In the genomic region with DNA sequence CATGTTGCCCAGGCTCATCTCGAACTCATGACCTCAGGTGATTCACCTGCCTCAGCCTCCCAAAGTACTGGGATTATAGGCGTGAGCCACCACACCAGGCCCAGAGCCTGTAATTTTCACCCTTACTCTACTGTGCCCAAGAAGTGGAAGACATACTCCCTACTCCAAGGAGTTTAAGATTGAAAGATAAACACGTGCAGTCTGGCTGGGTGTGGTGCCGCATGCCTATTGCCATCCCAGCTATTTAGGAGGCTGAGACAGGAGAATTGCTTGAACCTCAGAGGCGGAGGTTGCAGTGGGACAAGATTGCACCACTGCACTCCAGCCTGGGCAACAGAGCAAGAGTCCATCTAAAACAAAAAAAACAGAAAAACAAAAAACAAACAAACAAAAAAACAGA, we compare ENCODE assay signal across 1 cellular context.
TF ChIP-seq lines count a peak whose summit lies in the region.

No MANE protein-coding gene starts in this region.

TF ChIP-seq in A549, 52 proteins besides CTCF, POLR2A, EP300 and RAD21:
- TF ChIP-seq BHLHE40 (IDR thresholded peaks at IDR 0.05; ENCODE audit: low read depth, low read length) (no peak), RCOR1 (IDR thresholded peaks at IDR 0.05; ENCODE audit: low read depth, low read length) (no peak), FOXS1 (CRISPR knock-in tag; IDR thresholded peaks at IDR 0.05) (no peak), MAZ (IDR thresholded peaks at IDR 0.05; ENCODE audit: borderline replicate concordance, low read depth, low read length) (no peak), TFCP2L1 (CRISPR knock-in tag; IDR thresholded peaks at IDR 0.05) (no peak), KDM1A (IDR thresholded peaks at IDR 0.05; ENCODE audit: low read depth) (no peak), SREBF2 (IDR thresholded peaks at IDR 0.05) (no peak), HEYL (CRISPR knock-in tag; IDR thresholded peaks at IDR 0.05) (no peak), RFX5 (IDR thresholded peaks at IDR 0.05) (no peak), KDM5A (IDR thresholded peaks at IDR 0.05) (no peak), CEBPB (IDR thresholded peaks at IDR 0.05) (no peak), EHF (CRISPR knock-in tag; IDR thresholded peaks at IDR 0.05) (no peak), HOXB5 (CRISPR knock-in tag; IDR thresholded peaks at IDR 0.05) (no peak), PHF8 (IDR thresholded peaks at IDR 0.05; ENCODE audit: borderline replicate concordance, low read depth) (no peak)
- TF ChIP-seq, protein P1, sequence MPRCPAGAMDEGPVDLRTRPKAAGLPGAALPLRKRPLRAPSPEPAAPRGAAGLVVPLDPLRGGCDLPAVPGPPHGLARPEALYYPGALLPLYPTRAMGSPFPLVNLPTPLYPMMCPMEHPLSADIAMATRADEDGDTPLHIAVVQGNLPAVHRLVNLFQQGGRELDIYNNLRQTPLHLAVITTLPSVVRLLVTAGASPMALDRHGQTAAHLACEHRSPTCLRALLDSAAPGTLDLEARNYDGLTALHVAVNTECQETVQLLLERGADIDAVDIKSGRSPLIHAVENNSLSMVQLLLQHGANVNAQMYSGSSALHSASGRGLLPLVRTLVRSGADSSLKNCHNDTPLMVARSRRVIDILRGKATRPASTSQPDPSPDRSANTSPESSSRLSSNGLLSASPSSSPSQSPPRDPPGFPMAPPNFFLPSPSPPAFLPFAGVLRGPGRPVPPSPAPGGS (IDR thresholded peaks at IDR 0.05), result no peak
- TF ChIP-seq, protein P2, sequence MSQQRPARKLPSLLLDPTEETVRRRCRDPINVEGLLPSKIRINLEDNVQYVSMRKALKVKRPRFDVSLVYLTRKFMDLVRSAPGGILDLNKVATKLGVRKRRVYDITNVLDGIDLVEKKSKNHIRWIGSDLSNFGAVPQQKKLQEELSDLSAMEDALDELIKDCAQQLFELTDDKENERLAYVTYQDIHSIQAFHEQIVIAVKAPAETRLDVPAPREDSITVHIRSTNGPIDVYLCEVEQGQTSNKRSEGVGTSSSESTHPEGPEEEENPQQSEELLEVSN (IDR thresholded peaks at IDR 0.05; ENCODE audit: borderline replicate concordance, low read depth), result no peak
- TF ChIP-seq, protein P3, sequence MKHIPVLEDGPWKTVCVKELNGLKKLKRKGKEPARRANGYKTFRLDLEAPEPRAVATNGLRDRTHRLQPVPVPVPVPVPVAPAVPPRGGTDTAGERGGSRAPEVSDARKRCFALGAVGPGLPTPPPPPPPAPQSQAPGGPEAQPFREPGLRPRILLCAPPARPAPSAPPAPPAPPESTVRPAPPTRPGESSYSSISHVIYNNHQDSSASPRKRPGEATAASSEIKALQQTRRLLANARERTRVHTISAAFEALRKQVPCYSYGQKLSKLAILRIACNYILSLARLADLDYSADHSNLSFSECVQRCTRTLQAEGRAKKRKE (CRISPR knock-in tag; IDR thresholded peaks at IDR 0.05; ENCODE audit: low read depth), result no peak
- TF ChIP-seq, protein P4, sequence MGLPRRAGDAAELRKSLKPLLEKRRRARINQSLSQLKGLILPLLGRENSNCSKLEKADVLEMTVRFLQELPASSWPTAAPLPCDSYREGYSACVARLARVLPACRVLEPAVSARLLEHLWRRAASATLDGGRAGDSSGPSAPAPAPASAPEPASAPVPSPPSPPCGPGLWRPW (IDR thresholded peaks at IDR 0.05), result no peak
- TF ChIP-seq, protein P5, sequence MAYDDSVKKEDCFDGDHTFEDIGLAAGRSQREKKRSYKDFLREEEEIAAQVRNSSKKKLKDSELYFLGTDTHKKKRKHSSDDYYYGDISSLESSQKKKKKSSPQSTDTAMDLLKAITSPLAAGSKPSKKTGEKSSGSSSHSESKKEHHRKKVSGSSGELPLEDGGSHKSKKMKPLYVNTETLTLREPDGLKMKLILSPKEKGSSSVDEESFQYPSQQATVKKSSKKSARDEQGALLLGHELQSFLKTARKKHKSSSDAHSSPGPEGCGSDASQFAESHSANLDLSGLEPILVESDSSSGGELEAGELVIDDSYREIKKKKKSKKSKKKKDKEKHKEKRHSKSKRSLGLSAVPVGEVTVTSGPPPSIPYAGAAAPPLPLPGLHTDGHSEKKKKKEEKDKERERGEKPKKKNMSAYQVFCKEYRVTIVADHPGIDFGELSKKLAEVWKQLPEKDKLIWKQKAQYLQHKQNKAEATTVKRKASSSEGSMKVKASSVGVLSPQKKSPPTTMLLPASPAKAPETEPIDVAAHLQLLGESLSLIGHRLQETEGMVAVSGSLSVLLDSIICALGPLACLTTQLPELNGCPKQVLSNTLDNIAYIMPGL (CRISPR knock-in tag; IDR thresholded peaks at IDR 0.05; ENCODE audit: borderline replicate concordance), result no peak
